ENCODE assay signal across 1 cellular context in genomic region chr21:43810505-43811261, GRCh38.
TF ChIP-seq lines count a peak whose summit lies in the region.

No MANE protein-coding gene starts in this region.

TF ChIP-seq in HepG2, 621 proteins besides CTCF, POLR2A, EP300 and RAD21 (continued from another document):
- TF ChIP-seq ZNF710 (CRISPR knock-in tag; IDR thresholded peaks at IDR 0.05; ENCODE audit: borderline replicate concordance) = peak; percentile 45; the same call in 1 of the 2 replicates
- TF ChIP-seq TEF (CRISPR knock-in tag; IDR thresholded peaks at IDR 0.05) = no peak
- TF ChIP-seq PRMT3 (CRISPR knock-in tag; IDR thresholded peaks at IDR 0.05; ENCODE audit: borderline replicate concordance, low read depth) = no peak
- 0 out of 2 replicates have a peak, but pooled peaks have one; percentile 64 for TF ChIP-seq KDM2A (CRISPR knock-in tag; IDR thresholded peaks at IDR 0.05; ENCODE audit: borderline replicate concordance, low read depth)
- TF ChIP-seq SP5 (CRISPR knock-in tag; IDR thresholded peaks at IDR 0.05; ENCODE audit: borderline replicate concordance, low read depth) = peak; percentile 81
- TF ChIP-seq ARHGAP35 (CRISPR knock-in tag; IDR thresholded peaks at IDR 0.05; ENCODE audit: borderline replicate concordance) = 0 out of 2 replicates have a peak, but pooled peaks have one; percentile 64
- TF ChIP-seq MXD3 (CRISPR knock-in tag; IDR thresholded peaks at IDR 0.05) = no peak
- TF ChIP-seq TFDP2 (CRISPR knock-in tag; IDR thresholded peaks at IDR 0.05) = 0 out of 2 replicates have a peak, but pooled peaks have one; percentile 26
- 0 out of 2 replicates have a peak, but pooled peaks have one; percentile 17 for TF ChIP-seq CEBPG (CRISPR knock-in tag; IDR thresholded peaks at IDR 0.05)
- no peak for TF ChIP-seq ZNF800 (CRISPR knock-in tag; IDR thresholded peaks at IDR 0.05)
- 0 out of 2 replicates have a peak, but pooled peaks have one; percentile 21 for TF ChIP-seq MIXL1 (CRISPR knock-in tag; IDR thresholded peaks at IDR 0.05)
- 0 out of 2 replicates have a peak, but pooled peaks have one; percentile 18 for TF ChIP-seq RBFOX2 (IDR thresholded peaks at IDR 0.05; ENCODE audit: low read depth, low read length)
- no peak for TF ChIP-seq GPBP1L1 (CRISPR knock-in tag; IDR thresholded peaks at IDR 0.05)
- TF ChIP-seq ZSCAN9 (CRISPR knock-in tag; IDR thresholded peaks at IDR 0.05; ENCODE audit: borderline replicate concordance) = no peak
- TF ChIP-seq ZNF512B (CRISPR knock-in tag; IDR thresholded peaks at IDR 0.05; ENCODE audit: borderline replicate concordance) = no peak
- TF ChIP-seq EED (CRISPR knock-in tag; IDR thresholded peaks at IDR 0.05) = 0 out of 2 replicates have a peak, but pooled peaks have one; percentile 4
- no peak for TF ChIP-seq ZNF121 (CRISPR knock-in tag; IDR thresholded peaks at IDR 0.05)
- TF ChIP-seq ZNF296 (CRISPR knock-in tag; conservative IDR thresholded peaks at IDR 0.05) = no peak
TF ChIP-seq in HepG2: peak in this region for 94.
